In the genomic region with DNA sequence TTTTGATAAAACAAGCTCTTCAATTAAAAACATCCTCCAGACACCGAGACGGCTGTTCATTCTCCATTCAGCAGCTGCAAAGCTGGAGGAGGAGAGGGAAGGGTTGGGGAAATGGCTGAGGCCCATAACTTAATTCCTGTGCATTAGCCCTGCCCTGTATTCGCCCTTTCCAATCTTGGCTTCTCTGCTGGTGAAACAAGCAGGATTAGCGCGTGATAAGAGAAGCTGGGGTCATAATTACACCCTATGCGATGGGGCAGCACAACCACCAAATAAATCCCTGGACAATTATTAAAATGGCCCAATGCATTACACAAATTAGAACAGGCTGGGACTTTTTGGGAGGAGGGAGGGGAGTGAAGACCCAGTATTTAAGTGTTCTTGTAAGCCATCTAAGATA, we compare ENCODE assay signal across 33 cellular contexts.
"Had no signal": no experiment of that assay in that cellular context is flagged by ENCODE, and none has a peak within 500 bp of the region (broad histone marks: within the 10 kb centered on the region; RNA-seq: fewer than 3 reads in every experiment).

No MANE protein-coding gene starts in this region.

- DNase-seq: activated CD4-positive, alpha-beta T cell treated with anti-CD3 and anti-CD28 coated beads for 1 hour; activated CD4-positive, alpha-beta T cell treated with anti-CD3 and anti-CD28 coated beads for 4 hours; activated CD4-positive, alpha-beta T cell treated with anti-CD3 and anti-CD28 coated beads, Interleukin-2, amount 50 U/mL, for 1 hour; activated CD4-positive, alpha-beta T cell treated with anti-CD3 and anti-CD28 coated beads, Interleukin-2, amount 50 U/mL, for 48 hours; activated CD8-positive, alpha-beta memory T cell treated with anti-CD3 and anti-CD28 coated beads for 24 hours; activated CD8-positive, alpha-beta T cell treated with anti-CD3 and anti-CD28 coated beads for 36 hours; activated effector memory CD4-positive, alpha-beta T cell treated with anti-CD3 and anti-CD28 coated beads, Interleukin-2, amount 50 U/mL, for 16 hours; activated naive CD4-positive, alpha-beta T cell treated with anti-CD3 and anti-CD28 coated beads for 36 hours; activated naive CD8-positive, alpha-beta T cell treated with anti-CD3 and anti-CD28 coated beads for 36 hours; activated naive CD8-positive, alpha-beta T cell treated with anti-CD3 and anti-CD28 coated beads, Interleukin-2, amount 50 U/mL, for 24 hours; activated T-cell treated with anti-CD3 and anti-CD28 coated beads, Interleukin-2, amount 50 U/mL, for 4 hours; adrenal gland; amygdala; aorta; body of pancreas; caudate nucleus; cortex of kidney; dermis blood vessel endothelial cell; effector CD4-positive, alpha-beta T cell; effector memory CD8-positive, alpha-beta T cell; esophagus squamous epithelium; foreskin melanocyte; heart right ventricle; T-helper 17 cell; T1000 had no signal

- H3K36me3 Mint-ChIP-seq: activated naive CD4-positive, alpha-beta T cell treated with anti-CD3 and anti-CD28 coated beads, Interleukin-2, amount 50 U/mL, for 24 hours; activated naive CD8-positive, alpha-beta T cell treated with anti-CD3 and anti-CD28 coated beads for 36 hours; WTC11 had no signal

- H3K27ac Mint-ChIP-seq: activated CD8-positive, alpha-beta T cell treated with anti-CD3 and anti-CD28 coated beads for 36 hours; activated naive CD4-positive, alpha-beta T cell treated with anti-CD3 and anti-CD28 coated beads for 36 hours; activated naive CD4-positive, alpha-beta T cell treated with anti-CD3 and anti-CD28 coated beads, Interleukin-2, amount 50 U/mL, for 24 hours; activated naive CD8-positive, alpha-beta T cell treated with anti-CD3 and anti-CD28 coated beads for 36 hours; activated naive CD8-positive, alpha-beta T cell treated with anti-CD3 and anti-CD28 coated beads, Interleukin-2, amount 50 U/mL, for 24 hours; activated T-helper 1 cell treated with anti-CD3 and anti-CD28 coated beads, Interleukin-12 subunit alpha, Interleukin-12 subunit beta, Interleukin-2, Interleukin-4 antibody, amounts not matched to agents 30 ng/mL and 10 ng/mL and 1 ng/mL, durations not matched to agents 14 hours and 24 hours and 36 hours; activated T-helper 2 cell treated with anti-CD3 and anti-CD28 coated beads, Interferon-gamma antibody, Interleukin-2, Interleukin-4, amounts not matched to agents 10 μg/mL and 5 μg/mL and 100 μg/mL, durations not matched to agents 14 hours and 24 hours and 36 hours; effector memory CD8-positive, alpha-beta T cell; T-helper 17 cell; T-helper 2 cell treated with Interferon-gamma antibody and Interleukin-4, amounts not matched to agents 5 μg/mL and 100 μg/mL, for 36 hours; WTC11 had no signal

- H3K4me3 ChIP-seq: adrenal gland, body of pancreas, esophagus squamous epithelium, gastroesophageal sphincter, heart right ventricle, hepatocyte had no signal

- H3K9me3 ChIP-seq: adrenal gland, body of pancreas, esophagus squamous epithelium, gastroesophageal sphincter, heart right ventricle had no signal

- H3K9me3 Mint-ChIP-seq: activated CD8-positive, alpha-beta T cell treated with anti-CD3 and anti-CD28 coated beads for 36 hours; activated naive CD4-positive, alpha-beta T cell treated with anti-CD3 and anti-CD28 coated beads for 36 hours; activated naive CD4-positive, alpha-beta T cell treated with anti-CD3 and anti-CD28 coated beads, Interleukin-2, amount 50 U/mL, for 24 hours; activated naive CD8-positive, alpha-beta T cell treated with anti-CD3 and anti-CD28 coated beads for 36 hours; activated naive CD8-positive, alpha-beta T cell treated with anti-CD3 and anti-CD28 coated beads, Interleukin-2, amount 50 U/mL, for 24 hours; activated T-cell treated with anti-CD3 and anti-CD28 coated beads, Interleukin-2, amount 50 U/mL, for 4 hours; activated T-helper 1 cell treated with anti-CD3 and anti-CD28 coated beads, Interleukin-12 subunit alpha, Interleukin-12 subunit beta, Interleukin-2, Interleukin-4 antibody, amounts not matched to agents 30 ng/mL and 10 ng/mL and 1 ng/mL, durations not matched to agents 14 hours and 24 hours and 36 hours; activated T-helper 2 cell treated with anti-CD3 and anti-CD28 coated beads, Interferon-gamma antibody, Interleukin-2, Interleukin-4, amounts not matched to agents 10 μg/mL and 5 μg/mL and 100 μg/mL, durations not matched to agents 14 hours and 24 hours and 36 hours; T-helper 2 cell treated with Interferon-gamma antibody and Interleukin-4, amounts not matched to agents 5 μg/mL and 100 μg/mL, for 36 hours; WTC11 had no signal

- H3K27ac ChIP-seq: adrenal gland, body of pancreas, epithelial cell of prostate, esophagus squamous epithelium, gastroesophageal sphincter, heart right ventricle, hepatocyte had no signal

- H3K4me1 ChIP-seq: adrenal gland, esophagus squamous epithelium, gastroesophageal sphincter, heart right ventricle had no signal

- H3K4me3 Mint-ChIP-seq: activated CD8-positive, alpha-beta T cell treated with anti-CD3 and anti-CD28 coated beads for 36 hours; activated naive CD4-positive, alpha-beta T cell treated with anti-CD3 and anti-CD28 coated beads for 36 hours; activated naive CD4-positive, alpha-beta T cell treated with anti-CD3 and anti-CD28 coated beads, Interleukin-2, amount 50 U/mL, for 24 hours; activated naive CD8-positive, alpha-beta T cell treated with anti-CD3 and anti-CD28 coated beads for 36 hours; activated naive CD8-positive, alpha-beta T cell treated with anti-CD3 and anti-CD28 coated beads, Interleukin-2, amount 50 U/mL, for 24 hours; activated T-cell treated with anti-CD3 and anti-CD28 coated beads, Interleukin-2, amount 50 U/mL, for 4 hours; activated T-helper 1 cell treated with anti-CD3 and anti-CD28 coated beads, Interleukin-12 subunit alpha, Interleukin-12 subunit beta, Interleukin-2, Interleukin-4 antibody, amounts not matched to agents 30 ng/mL and 10 ng/mL and 1 ng/mL, durations not matched to agents 14 hours and 24 hours and 36 hours; effector memory CD8-positive, alpha-beta T cell; T-helper 17 cell; T-helper 2 cell treated with Interferon-gamma antibody and Interleukin-4, amounts not matched to agents 5 μg/mL and 100 μg/mL, for 36 hours; WTC11 had no signal

- ATAC-seq: activated CD8-positive, alpha-beta T cell treated with anti-CD3 and anti-CD28 coated beads for 36 hours; activated naive CD8-positive, alpha-beta T cell treated with anti-CD3 and anti-CD28 coated beads, Interleukin-2, amount 50 U/mL, for 24 hours; activated T-cell treated with anti-CD3 and anti-CD28 coated beads, Interleukin-2, amount 50 U/mL, for 4 hours; body of pancreas; effector memory CD8-positive, alpha-beta T cell; gastroesophageal sphincter; heart right ventricle; T-helper 17 cell; WTC11 had no signal

- H3K4me1 Mint-ChIP-seq: activated naive CD4-positive, alpha-beta T cell treated with anti-CD3 and anti-CD28 coated beads, Interleukin-2, amount 50 U/mL, for 24 hours; activated naive CD8-positive, alpha-beta T cell treated with anti-CD3 and anti-CD28 coated beads for 36 hours; activated naive CD8-positive, alpha-beta T cell treated with anti-CD3 and anti-CD28 coated beads, Interleukin-2, amount 50 U/mL, for 24 hours; T-helper 17 cell; WTC11 had no signal

- H3K27me3 ChIP-seq: adrenal gland, body of pancreas, esophagus squamous epithelium, gastroesophageal sphincter had no signal

- H3K27me3 Mint-ChIP-seq: activated CD8-positive, alpha-beta T cell treated with anti-CD3 and anti-CD28 coated beads for 36 hours; activated naive CD4-positive, alpha-beta T cell treated with anti-CD3 and anti-CD28 coated beads, Interleukin-2, amount 50 U/mL, for 24 hours; activated naive CD8-positive, alpha-beta T cell treated with anti-CD3 and anti-CD28 coated beads for 36 hours; activated naive CD8-positive, alpha-beta T cell treated with anti-CD3 and anti-CD28 coated beads, Interleukin-2, amount 50 U/mL, for 24 hours had no signal

- H2AFZ ChIP-seq: hepatocyte had no signal

- H3K36me3 ChIP-seq: adrenal gland, esophagus squamous epithelium, gastroesophageal sphincter, heart right ventricle had no signal

- H3K4me2 ChIP-seq: hepatocyte had no signal

- H3K79me2 ChIP-seq: hepatocyte had no signal
